In genomic region chr19:35267818-35268545, GRCh38 we compare ENCODE assay signal across 1 cellular context.
TF ChIP-seq lines count a peak whose summit lies in the region.

No MANE protein-coding gene starts in this region.

TF ChIP-seq in SK-N-SH treated with all-trans-retinoic acid at 6 μM for 48 hours, 23 proteins besides CTCF, POLR2A, EP300 and RAD21 (continued from another document):
- TF ChIP-seq POU6F1 (CRISPR knock-in tag; IDR thresholded peaks at IDR 0.05; ENCODE audit: borderline replicate concordance, low read depth), result no peak
TF ChIP-seq in SK-N-SH treated with all-trans-retinoic acid at 6 μM for 48 hours: peak in this region for 0.
